In genomic region chr15:59170998-59171397, GRCh38 we compare ENCODE assay signal across 22 cellular contexts. TPM values are rescaled to one million over a fixed set of nuclear protein-coding genes. Genes with fewer than 3 reads are reported as not detected.
DNase-seq lines count a peak whose midpoint lies in the region; ATAC-seq, FAIRE-seq and TF ChIP-seq lines count a peak whose summit lies in the region.
"Had no signal": no experiment of that assay in that cellular context is flagged by ENCODE, and none has a peak within 500 bp of the region (broad histone marks: within the 10 kb centered on the region; RNA-seq: fewer than 3 reads in every experiment).

No MANE protein-coding gene starts in this region.

- TF ChIP-seq RAD21 in HepG2 (CRISPR knock-in tag; IDR thresholded peaks at IDR 0.05), result no peak

- no peak overlapping the region for H3K27ac ChIP-seq in HepG2 (ENCODE audit: extremely low read length, insufficient read depth, low read length)
- H3K27ac ChIP-seq in right lobe of liver, result no peak overlapping the region
- peak overlapping the region; percentile 70 to 89 for H3K27ac ChIP-seq in coronary artery
- peak overlapping the region; percentile 86 to 89 for H3K27ac ChIP-seq in prostate gland
- H3K27ac ChIP-seq: BLaER1 had no signal

- no peak overlapping the region for H3K4me3 ChIP-seq in HepG2 (replicated peaks in 1 of 3; ENCODE audit: insufficient read depth in 1 of 3, low read depth in 2 of 3, low read length in 3 of 3)
- no peak overlapping the region for H3K4me3 ChIP-seq in right lobe of liver
- no peak overlapping the region for H3K4me3 ChIP-seq in coronary artery
- no peak overlapping the region for H3K4me3 ChIP-seq in prostate gland
- H3K4me3 ChIP-seq: BLaER1, sigmoid colon had no signal

- H3K4me1 ChIP-seq in HepG2 (ENCODE audit: insufficient read depth, low read length), result peaks cover 42% of the 10 kb centered on the region
- H3K4me1 ChIP-seq in right lobe of liver, result peaks cover 0 to 4% (median 0%) of the 10 kb centered on the region in 4 donors
- H3K4me1 ChIP-seq in prostate gland (replicated peaks), result peaks cover 7% of the 10 kb centered on the region

- CTCF ChIA-PET in HepG2 (lab: Yijun Ruan, JAX; ENCODE audit: low intra/inter-chr PET ratio, low total read pairs), result no interaction called here

- no peaks in the 10 kb centered on the region for H3K9me3 ChIP-seq in HepG2 (ENCODE audit: low read length)
- H3K9me3 ChIP-seq in right lobe of liver, result no peaks in the 10 kb centered on the region
- no peaks in the 10 kb centered on the region for H3K9me3 ChIP-seq in prostate gland
- H3K9me3 ChIP-seq: BLaER1, sigmoid colon had no signal

- H3K9ac ChIP-seq in HepG2 (ENCODE audit: insufficient read depth, low read depth, low read length), result no peak overlapping the region
- H3K9ac ChIP-seq: BLaER1 had no signal

- TF ChIP-seq CTCF in HepG2 (CRISPR knock-in tag; IDR thresholded peaks at IDR 0.05) (no peak), right lobe of liver (IDR thresholded peaks at IDR 0.05) (no peak), coronary artery (IDR thresholded peaks at IDR 0.05) (no peak), prostate gland (IDR thresholded peaks at IDR 0.05) (no peak)

- H3K27me3 ChIP-seq in HepG2 (ENCODE audit: control insufficient read depth in 1 of 2, insufficient read depth in 2 of 2, low read length in 2 of 2) (no peaks in the 10 kb centered on the region), right lobe of liver (no peaks in the 10 kb centered on the region), prostate gland (replicated peaks; ENCODE audit: insufficient read depth) (no peaks in the 10 kb centered on the region)
- H3K27me3 ChIP-seq: BLaER1, sigmoid colon had no signal

- no peaks in the 10 kb centered on the region for H4K20me1 ChIP-seq in HepG2 (ENCODE audit: insufficient read depth, low read length)
- H4K20me1 ChIP-seq: BLaER1 had no signal

- FAIRE-seq in HepG2 (lab: Jason Lieb, UNC), result no peak
- FAIRE-seq: bronchial epithelial cell, H1 had no signal

- intact Hi-C loops in HepG2 (cut with micrococcal nuclease; ENCODE audit: unreplicated experiment), result no loop called here
- intact Hi-C loops in right lobe of liver (cut with DNase I), result no loop called here
- intact Hi-C loops in prostate gland (cut with DNase I), result no loop called here

- DNase-seq in HepG2 (ENCODE audit: low spot score) (no peak), right lobe of liver (no peak), coronary artery (ENCODE audit: low spot score) (no peak), prostate gland (ENCODE audit: low spot score) (no peak), mucosa of gallbladder (ENCODE audit: low spot score) (no peak), NCI-H146 treated with DMSO at 0.1 percent for 48 hours (lab: John Stamatoyannopoulos, UW; ENCODE audit: unreplicated experiment) (no peak), GF-D8 (lab: John Stamatoyannopoulos, UW) (no peak)
- DNase-seq: activated CD8-positive, alpha-beta T cell treated with anti-CD3 and anti-CD28 coated beads, Interleukin-2, amount 10 ng/mL, durations not matched to agents 7 days and 5 days; activated T-cell treated with anti-CD3 and anti-CD28 coated beads, Interleukin-2, amount 50 U/mL, for 72 hours; left ventricle myocardium superior; MM.1S; NCI-H187; sigmoid colon; stimulated activated CD4-positive, alpha-beta T cell treated with anti-CD3 and anti-CD28 coated beads, Interleukin-2, amount 100 ng/mL, for 48 hours had no signal

- no peak for TF ChIP-seq POLR2A in HepG2 (IDR thresholded peaks at IDR 0.05; ENCODE audit: insufficient read depth in 1 of 2, low read depth in 2 of 2, low read length in 2 of 2)
- TF ChIP-seq POLR2A in right lobe of liver (IDR thresholded peaks at IDR 0.05), result no peak
- TF ChIP-seq POLR2A in prostate gland (IDR thresholded peaks at IDR 0.05), result no peak

- ATAC-seq in HepG2 (no peak), right lobe of liver (no peak), GM18909 (IDR thresholded peaks at IDR 0.05; ENCODE audit: poor library complexity, unreplicated experiment) (no peak)
- ATAC-seq: activated CD8-positive, alpha-beta T cell treated with anti-CD3 and anti-CD28 coated beads, Interleukin-2, amount 10 ng/mL, durations not matched to agents 7 days and 5 days; activated T-cell treated with anti-CD3 and anti-CD28 coated beads, Interleukin-2, amount 50 U/mL, for 72 hours; left ventricle myocardium superior had no signal

- H3K79me2 ChIP-seq in HepG2 (ENCODE audit: insufficient read depth, low read length), result no peaks in the 10 kb centered on the region

- no TSS peak for BruUV-seq in HepG2 (replicated peaks; lab: Mats Ljungman, UMichigan)

- WGBS in HepG2 (ENCODE audit: low lambda C conversion rate), result 98% methylated on average over 6 of the region's 9 CpGs
- WGBS in right lobe of liver (ENCODE audit: insufficient coverage, low coverage, low lambda C conversion rate, missing lambda C conversion rate), result 100% methylated on average over 4 of the region's 9 CpGs
- 96% methylated on average over 9 of the region's 9 CpGs for WGBS in prostate gland

- no peak overlapping the region for H3K4me2 ChIP-seq in HepG2 (ENCODE audit: low read depth, low read length)
- H3K4me2 ChIP-seq: BLaER1 had no signal

- in situ Hi-C loops in HepG2 (cut with HindIII; ENCODE audit: extremely low pct_ligation_motif_present, low pct_unique_long_range_greater_than_20kb), result no loop called here

- TF ChIP-seq EP300 in HepG2 (IDR thresholded peaks at IDR 0.05; ENCODE audit: low read depth in 2 of 2, low read length in 2 of 2), result no peak
- TF ChIP-seq EP300 in HepG2 (CRISPR knock-in tag; IDR thresholded peaks at IDR 0.05; ENCODE audit: borderline replicate concordance), result no peak

- H3K36me3 ChIP-seq in HepG2 (replicated peaks in 1 of 2; ENCODE audit: control insufficient read depth in 1 of 2, insufficient read depth in 2 of 2, low read length in 2 of 2), result peaks cover 6 to 9% of the 10 kb centered on the region in 2 experiments; a peak in 3 of 5 replicates
- H3K36me3 ChIP-seq in right lobe of liver, result peaks cover 0 to 17% (median 6%) of the 10 kb centered on the region in 4 donors
- no peaks in the 10 kb centered on the region for H3K36me3 ChIP-seq in prostate gland
- H3K36me3 ChIP-seq: BLaER1 had no signal

- no peak overlapping the region for H2AFZ ChIP-seq in HepG2 (ENCODE audit: low read length)

- POLR2A ChIA-PET in HepG2 (lab: Yijun Ruan, JAX), result no interaction called here

TF ChIP-seq in HepG2, 621 proteins besides CTCF, POLR2A, EP300 and RAD21 (continues in another document):
- TF ChIP-seq ZNF274 (CRISPR knock-in tag; IDR thresholded peaks at IDR 0.05) (no peak), MAFK (conservative IDR thresholded peaks at IDR 0.05 in 1 of 2, IDR thresholded peaks at IDR 0.05 in 1 of 2; ENCODE audit: low read length in 2 of 2) (peak in 1 of 2 experiments; percentile 18; a peak in 1 of 4 replicates), DNMT1 (CRISPR knock-in tag; IDR thresholded peaks at IDR 0.05) (no peak), PATZ1 (CRISPR knock-in tag; IDR thresholded peaks at IDR 0.05) (no peak), FOXA1 (IDR thresholded peaks at IDR 0.05) (no peak), FOXA1 (CRISPR knock-in tag; IDR thresholded peaks at IDR 0.05) (no peak), ATF5 (CRISPR knock-in tag; IDR thresholded peaks at IDR 0.05; ENCODE audit: low read depth) (no peak), ZNF263 (CRISPR knock-in tag; IDR thresholded peaks at IDR 0.05) (peak; percentile 87), ZNF550 (CRISPR knock-in tag; IDR thresholded peaks at IDR 0.05; ENCODE audit: borderline replicate concordance) (no peak)

RNA-seq across cellular contexts. Expression of gene LDHAL6B, which starts 35.6 kb away (rescaled TPM):
- total RNA-seq in HepG2 (2016; rRNA removed; fragmentation: Illumina TruSeq; extraction: Trizol), result not detected in 2 replicates
- not detected in 2 replicates for total RNA-seq in HepG2 (2016; cell fraction: cytosol; rRNA removed; fragmentation: Illumina TruSeq; extraction: Trizol; ENCODE audit: low read depth)
- total RNA-seq in HepG2 (2016; cell fraction: insoluble cytoplasmic fraction; rRNA removed; fragmentation: Illumina TruSeq; extraction: Trizol), result not detected in 2 replicates
- not detected in 2 replicates for total RNA-seq in HepG2 (2016; cell fraction: membrane; rRNA removed; fragmentation: Illumina TruSeq; extraction: Trizol)
- total RNA-seq in HepG2 (2016; cell fraction: nucleus; rRNA removed; fragmentation: Illumina TruSeq; extraction: Trizol), result not detected in 2 replicates
- not detected in 2 replicates for polyA plus RNA-seq in HepG2 (2011; rRNA removed)
- polyA plus RNA-seq in HepG2 (2011; cell fraction: cytosol; rRNA removed), result not detected in 2 replicates
- not detected in 2 replicates for polyA plus RNA-seq in HepG2 (2011; cell fraction: nucleus; rRNA removed)
- not detected in 2 replicates for polyA plus RNA-seq in HepG2 (2012)
- polyA plus RNA-seq in HepG2 (2016; cell fraction: cytosol; fragmentation: Illumina TruSeq; extraction: Trizol; ENCODE audit: low read depth), result not detected in 2 replicates
- not detected in 2 replicates for polyA plus RNA-seq in HepG2 (2016; cell fraction: insoluble cytoplasmic fraction; fragmentation: Illumina TruSeq; extraction: Trizol; ENCODE audit: low read depth)
- not detected in 2 replicates for polyA plus RNA-seq in HepG2 (2016; cell fraction: membrane; fragmentation: Illumina TruSeq; extraction: Trizol; ENCODE audit: low read depth)
- not detected in 2 replicates for polyA plus RNA-seq in HepG2 (2016; cell fraction: nucleus; fragmentation: Illumina TruSeq; extraction: Trizol; ENCODE audit: insufficient read depth, low read depth)
- not detected in 2 replicates for polyA minus RNA-seq in HepG2 (2011; rRNA and poly(A)+ RNA removed; ENCODE audit: low replicate concordance)
- not detected in 2 replicates for polyA minus RNA-seq in HepG2 (2011; cell fraction: cytosol; rRNA and poly(A)+ RNA removed)
- polyA minus RNA-seq in HepG2 (2011; cell fraction: nucleus; rRNA and poly(A)+ RNA removed), result not detected in 2 replicates
- total RNA-seq in right lobe of liver, result not detected
- total RNA-seq in prostate gland, result 1 to 10 TPM in 1 of 2 donors, not detected in 1; 6.0 TPM
- not detected for total RNA-seq in mucosa of gallbladder
- total RNA-seq: A172; activated CD8-positive, alpha-beta T cell treated with anti-CD3 and anti-CD28 coated beads, Interleukin-2, amount 10 ng/mL, durations not matched to agents 7 days and 5 days; activated naive CD4-positive, alpha-beta T cell treated with anti-CD3 and anti-CD28 coated beads, Interleukin-2, amount 50 U/mL, for 72 hours; activated T-cell treated with anti-CD3 and anti-CD28 coated beads, Interleukin-2, amount 50 U/mL, for 72 hours; bronchial epithelial cell; H1; left ventricle myocardium superior; omental fat pad; RPMI7951; sigmoid colon had no signal
- polyA plus RNA-seq: H1, sigmoid colon had no signal

Comparison
In these comparisons a context has a peak if more than half of its experiments do, and no peak if none do; other contexts are left out.
1. H3K27ac ChIP-seq: peak in coronary artery (2 of 2) and prostate gland (2 of 2); none in HepG2 (single experiment) and right lobe of liver (0 of 3).